15 cellular contexts compared by ENCODE assay signal in the genomic region with DNA sequence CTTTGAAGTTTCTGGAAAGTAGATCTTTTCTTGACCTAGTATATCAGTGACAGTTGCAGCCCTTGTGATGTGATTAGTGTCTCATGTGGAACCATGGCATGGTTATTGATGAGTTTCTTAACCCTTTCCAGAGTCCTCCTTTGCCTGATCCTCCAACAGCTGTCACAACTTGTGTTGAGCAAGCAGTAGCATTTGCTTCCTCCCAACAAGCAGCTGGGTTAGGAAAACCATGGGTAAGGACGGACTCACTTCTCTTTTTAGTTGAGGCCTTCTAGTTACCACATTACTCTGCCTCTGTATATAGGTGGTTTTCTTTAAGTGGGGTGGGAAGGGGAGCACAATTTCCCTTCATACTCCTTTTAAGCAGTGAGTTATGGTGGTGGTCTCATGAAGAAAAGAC.
DNase-seq lines count a peak whose midpoint lies in the region; ATAC-seq and TF ChIP-seq lines count a peak whose summit lies in the region.
"Had no signal": no experiment of that assay in that cellular context is flagged by ENCODE, and none has a peak within 500 bp of the region (broad histone marks: within the 10 kb centered on the region; RNA-seq: fewer than 3 reads in every experiment).

No MANE protein-coding gene starts in this region.

- H3K27ac Mint-ChIP-seq in activated CD4-positive, alpha-beta memory T cell treated with anti-CD3 and anti-CD28 coated beads for 36 hours, result peak overlapping the region; percentile 92

- intact Hi-C loops in activated CD4-positive, alpha-beta memory T cell treated with anti-CD3 and anti-CD28 coated beads for 36 hours (cut with micrococcal nuclease), result loop anchor here (5.0 kb wide), 2 partner anchors 292 to 1017 kb away; partner anchors contain the start of gene RPL37A
- intact Hi-C loops in ovary (cut with DNase I), result no loop called here

- peaks cover 94 to 100% (median 100%) of the 10 kb centered on the region in 11 experiments for H3K36me3 ChIP-seq in BLaER1 treated with 17β-estradiol and CSF1 and Interleukin-3, amounts not matched to agents 10 nM and 100 nM
- H3K36me3 ChIP-seq in ovary, result no peaks in the 10 kb centered on the region

- peaks cover 79% of the 10 kb centered on the region for H3K36me3 Mint-ChIP-seq in activated CD4-positive, alpha-beta memory T cell treated with anti-CD3 and anti-CD28 coated beads for 36 hours

- H3K27ac ChIP-seq in BLaER1 treated with 17β-estradiol and CSF1 and Interleukin-3, amounts not matched to agents 10 nM and 100 nM, result peak overlapping the region in 6 of 11 experiments; percentile 48 to 59 (median 54); a peak in 11 of 22 replicates
- no peak overlapping the region for H3K27ac ChIP-seq in ovary
- H3K27ac ChIP-seq: pancreas had no signal

- peak overlapping the region in 5 of 11 experiments; percentile 7 to 73 (median 41); a peak in 9 of 22 replicates for H3K4me2 ChIP-seq in BLaER1 treated with 17β-estradiol and CSF1 and Interleukin-3, amounts not matched to agents 10 nM and 100 nM

- no peak for TF ChIP-seq EP300 in ovary (IDR thresholded peaks at IDR 0.05)

- H3K27me3 Mint-ChIP-seq in activated CD4-positive, alpha-beta memory T cell treated with anti-CD3 and anti-CD28 coated beads for 36 hours, result no peaks in the 10 kb centered on the region

- ATAC-seq in GM18909 (IDR thresholded peaks at IDR 0.05; ENCODE audit: poor library complexity, unreplicated experiment), result peak; percentile 2
- ATAC-seq in HG03039 (IDR thresholded peaks at IDR 0.05; ENCODE audit: unreplicated experiment), result peak; percentile 3
- ATAC-seq: Right ventricle myocardium inferior had no signal

- no peak overlapping the region for H3K4me3 ChIP-seq in BLaER1 treated with 17β-estradiol and CSF1 and Interleukin-3, amounts not matched to agents 10 nM and 100 nM
- no peak overlapping the region for H3K4me3 ChIP-seq in ovary
- H3K4me3 ChIP-seq: lung, pancreas had no signal

- WGBS in ovary, 3 donors, result 77 to 93% (median 86%) methylated on average over 1 of the region's 1 CpG

- POLR2A ChIA-PET in activated CD4-positive, alpha-beta memory T cell treated with anti-CD3 and anti-CD28 coated beads for 36 hours (lab: Charles Lee), result interaction anchor here (2.0 kb wide), 1 partner anchor 143 kb away, joined by 4 read pairs; no protein-coding TSS in a partner anchor

- no peaks in the 10 kb centered on the region for H3K27me3 ChIP-seq in BLaER1 treated with 17β-estradiol and CSF1 and Interleukin-3, amounts not matched to agents 10 nM and 100 nM
- H3K27me3 ChIP-seq in ovary, result no peaks in the 10 kb centered on the region
- H3K27me3 ChIP-seq: pancreas had no signal

- no peaks in the 10 kb centered on the region for H3K9me3 ChIP-seq in BLaER1 treated with 17β-estradiol and CSF1 and Interleukin-3, amounts not matched to agents 10 nM and 100 nM (replicated peaks in 1 of 11)
- H3K9me3 ChIP-seq in ovary, result no peaks in the 10 kb centered on the region
- H3K9me3 ChIP-seq: pancreas had no signal

- CTCF ChIA-PET in activated CD4-positive, alpha-beta memory T cell treated with anti-CD3 and anti-CD28 coated beads for 36 hours (lab: Charles Lee), result interaction anchor here (1.3 to 1.6 kb wide), 2 partner anchors 10 to 95 kb away, joined by 6 to 8 read pairs; no protein-coding TSS in a partner anchor

- H3K4me1 ChIP-seq in BLaER1 treated with 17β-estradiol and CSF1 and Interleukin-3, amounts not matched to agents 10 nM and 100 nM, result peaks cover 4 to 43% (median 22%) of the 10 kb centered on the region in 10 experiments; a peak in 15 of 20 replicates
- no peaks in the 10 kb centered on the region for H3K4me1 ChIP-seq in ovary (ENCODE audit: insufficient read depth)
- H3K4me1 ChIP-seq: pancreas had no signal

- no peak for TF ChIP-seq POLR2A in ovary (IDR thresholded peaks at IDR 0.05)

- H3K9me3 Mint-ChIP-seq in activated CD4-positive, alpha-beta memory T cell treated with anti-CD3 and anti-CD28 coated beads for 36 hours, result no peaks in the 10 kb centered on the region

- H3K4me3 Mint-ChIP-seq in activated CD4-positive, alpha-beta memory T cell treated with anti-CD3 and anti-CD28 coated beads for 36 hours, result no peak overlapping the region

- DNase-seq in activated CD4-positive, alpha-beta memory T cell treated with anti-CD3 and anti-CD28 coated beads for 36 hours, result no peak
- DNase-seq in NCI-H1694 (lab: John Stamatoyannopoulos, UW) (no peak), NCI-H69 (lab: John Stamatoyannopoulos, UW) (no peak), ovary (no peak), mucosa of gallbladder (ENCODE audit: low spot score) (no peak)
- DNase-seq: C1 segment of cervical spinal cord; H7; NCI-H446; pancreas; stimulated activated naive CD4-positive, alpha-beta T cell had no signal

- peaks cover 0 to 68% (median 30%) of the 10 kb centered on the region in 11 experiments; a peak in 17 of 22 replicates for H4K20me1 ChIP-seq in BLaER1 treated with 17β-estradiol and CSF1 and Interleukin-3, amounts not matched to agents 10 nM and 100 nM

- H3K4me1 Mint-ChIP-seq in activated CD4-positive, alpha-beta memory T cell treated with anti-CD3 and anti-CD28 coated beads for 36 hours (ENCODE audit: low read depth), result peaks cover 67% of the 10 kb centered on the region

- no peak overlapping the region for H3K9ac ChIP-seq in BLaER1 treated with 17β-estradiol and CSF1 and Interleukin-3, amounts not matched to agents 10 nM and 100 nM

- no peak for TF ChIP-seq CTCF in ovary (IDR thresholded peaks at IDR 0.05)

Comparison
In these comparisons a context has a peak if more than half of its experiments do, and no peak if none do; other contexts are left out.
1. H3K27ac ChIP-seq: peak in BLaER1 treated with 17β-estradiol and CSF1 and Interleukin-3, amounts not matched to agents 10 nM and 100 nM (6 of 11); none in ovary (0 of 2).